Comparison of ENCODE assay signal across 10 cellular contexts in the genomic region with DNA sequence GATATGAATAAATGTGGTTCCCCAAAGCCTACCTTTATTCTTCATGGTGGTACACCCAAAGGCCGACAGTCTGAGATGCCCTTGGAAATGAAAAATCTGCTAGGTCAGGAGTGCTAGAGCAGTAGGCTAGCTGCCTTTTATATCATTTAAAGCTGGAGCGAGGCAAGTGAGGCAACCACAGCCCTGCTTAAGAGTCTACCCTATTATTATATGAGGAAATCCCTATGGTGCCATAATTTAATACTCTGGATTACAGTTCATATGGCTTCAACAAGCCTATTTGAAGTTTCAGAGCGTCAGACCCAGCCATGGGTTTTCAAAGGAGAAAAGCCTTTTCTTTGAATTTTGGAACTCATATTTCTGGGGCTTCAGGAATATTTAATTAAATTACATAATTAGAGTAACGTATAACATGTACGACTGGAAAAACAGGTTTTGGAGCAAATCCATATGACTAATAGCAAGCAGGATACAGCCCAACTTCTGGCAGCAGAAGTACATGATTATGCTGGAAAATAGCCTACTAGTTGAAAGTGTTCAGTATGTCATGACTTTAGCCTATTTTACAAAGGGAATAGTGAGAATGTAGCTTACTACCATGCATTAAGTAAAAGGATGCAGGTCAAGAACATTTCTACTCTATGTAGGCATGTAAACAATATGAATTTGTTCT. TPM values are rescaled to one million over a fixed set of nuclear protein-coding genes. Genes with fewer than 3 reads are reported as not detected.
DNase-seq lines count a peak whose midpoint lies in the region.
"Had no signal": no experiment of that assay in that cellular context is flagged by ENCODE, and none has a peak within 500 bp of the region (broad histone marks: within the 10 kb centered on the region; RNA-seq: fewer than 3 reads in every experiment).

No MANE protein-coding gene starts in this region.

- 30 to 48% methylated on average over 5 of the region's 5 CpGs for WGBS in esophagus, 2 donors

- H3K4me3 ChIP-seq in esophagus (ENCODE audit: low read depth in 1 of 2, low read length in 2 of 2) (peak overlapping the region in 1 of 2 donors; percentile 42), skeletal muscle cell (ENCODE audit: low read depth, low read length) (no peak overlapping the region)
- H3K4me3 ChIP-seq: adrenal gland had no signal

- peak overlapping the region; percentile 89 to 91 for H3K27ac ChIP-seq in esophagus (ENCODE audit: low read depth in 2 of 2, low read length in 1 of 2)
- H3K27ac ChIP-seq: adrenal gland had no signal

- H3K9me3 ChIP-seq in esophagus (ENCODE audit: control insufficient read depth in 2 of 2, insufficient read depth in 1 of 2, low read depth in 1 of 2, low read length in 1 of 2) = no peaks in the 10 kb centered on the region
- H3K9me3 ChIP-seq: adrenal gland had no signal

- H3K36me3 ChIP-seq in esophagus (ENCODE audit: control insufficient read depth in 2 of 2, insufficient read depth in 2 of 2, low read length in 1 of 2) = no peaks in the 10 kb centered on the region
- H3K36me3 ChIP-seq: adrenal gland had no signal

- no peaks in the 10 kb centered on the region for H3K27me3 ChIP-seq in esophagus (ENCODE audit: control insufficient read depth in 1 of 2, insufficient read depth in 2 of 2, low read length in 2 of 2)
- H3K27me3 ChIP-seq: adrenal gland had no signal

- DNase-seq in EL = peak; percentile 33
- peak; percentile 66 for DNase-seq in NCI-H2227 treated with DMSO at 0.1 percent for 48 hours (lab: John Stamatoyannopoulos, UW)
- DNase-seq in skeletal muscle cell (ENCODE audit: low read depth) = peak; percentile 66
- no peak for DNase-seq in activated effector memory CD4-positive, alpha-beta T cell treated with anti-CD3 and anti-CD28 coated beads, Interleukin-2, amount 50 U/mL, for 16 hours
- DNase-seq in iPS-NIHi11 (ENCODE audit: low spot score) = no peak
- no peak for DNase-seq in NAMALWA (ENCODE audit: low spot score)
- no peak for DNase-seq in OCI-M1 (lab: John Stamatoyannopoulos, UW)
- DNase-seq: posterior cingulate gyrus had no signal

- H3K4me1 ChIP-seq in esophagus (ENCODE audit: control insufficient read depth in 2 of 2, insufficient read depth in 2 of 2, low read length in 1 of 2) = peaks cover 0 to 5% of the 10 kb centered on the region in 2 donors
- H3K4me1 ChIP-seq: adrenal gland had no signal

RNA-seq across cellular contexts. Expression of a gene that starts 18.0 kb away (rescaled TPM):
- 10 to 100 TPM; 57.6 to 62.7 TPM for polyA plus RNA-seq in esophagus

RNA-seq across cellular contexts. Expression of a gene that starts 35.9 kb away (rescaled TPM):
- polyA plus RNA-seq in esophagus = 1 to 10 TPM; 7.6 to 9.7 TPM

Comparison
In these comparisons a context has a peak if more than half of its experiments do, and no peak if none do; other contexts are left out.
1. DNase-seq: peak in EL (single experiment), NCI-H2227 treated with DMSO at 0.1 percent for 48 hours (single experiment) and skeletal muscle cell (single experiment); none in activated effector memory CD4-positive, alpha-beta T cell treated with anti-CD3 and anti-CD28 coated beads, Interleukin-2, amount 50 U/mL, for 16 hours (single experiment), iPS-NIHi11 (single experiment), NAMALWA (single experiment) and OCI-M1 (single experiment).